In the genomic region with DNA sequence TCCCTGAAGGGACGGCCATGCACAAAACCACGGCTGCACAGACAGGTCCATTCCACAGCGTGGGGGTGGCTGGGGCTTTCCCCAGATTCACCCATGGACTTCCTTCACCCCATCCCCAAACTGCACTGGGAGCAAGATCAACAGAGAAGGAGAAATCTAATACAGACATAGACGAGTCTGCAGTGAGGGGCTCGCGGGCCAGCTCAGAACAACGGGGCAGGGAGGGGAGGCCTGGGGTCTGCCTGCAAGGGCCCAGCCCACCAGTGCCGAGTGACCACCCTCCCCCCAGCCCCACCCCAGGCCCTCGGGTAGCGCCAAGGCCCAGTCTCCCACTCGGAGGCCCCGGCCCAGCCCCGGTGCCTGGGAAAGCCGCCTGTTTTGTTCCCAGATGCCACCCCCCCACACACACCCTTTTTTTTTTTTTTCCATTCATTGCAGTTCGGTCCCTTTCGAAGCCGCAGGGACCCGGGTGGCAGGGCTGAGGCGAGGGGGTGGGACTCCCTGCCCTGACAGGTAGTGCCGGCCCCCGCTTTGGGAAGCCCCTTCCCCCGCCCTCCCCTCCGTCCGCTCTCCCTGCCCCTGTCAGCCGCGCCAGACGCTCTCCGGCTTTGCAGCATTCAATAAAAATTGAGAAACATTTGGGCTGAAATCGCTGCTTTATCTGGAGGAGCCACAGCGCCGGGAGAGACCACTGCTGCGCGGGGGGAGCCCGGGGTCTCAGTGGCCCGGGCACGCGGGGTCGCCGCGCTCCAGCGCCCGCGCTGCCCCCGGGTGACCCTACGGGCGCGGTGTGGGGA, we compare ENCODE assay signal across 8 cellular contexts. TPM values are rescaled to one million over a fixed set of nuclear protein-coding genes. Genes with fewer than 3 reads are reported as not detected.
DNase-seq lines count a peak whose midpoint lies in the region; ATAC-seq and TF ChIP-seq lines count a peak whose summit lies in the region.

No MANE protein-coding gene starts in this region.

- H2AFZ ChIP-seq in HCT116 (ENCODE audit: low read depth, low read length, poor library complexity, severe bottlenecking) = no peak overlapping the region

- peak overlapping the region; percentile 40 to 53 for H3K4me3 ChIP-seq in HCT116 (replicated peaks in 1 of 2; ENCODE audit: low read depth in 1 of 2, low read length in 2 of 2)
- peak overlapping the region; percentile 24 to 70 (median 54) for H3K4me3 ChIP-seq in Peyer's patch
- peak overlapping the region; percentile 60 for H3K4me3 ChIP-seq in brain microvascular endothelial cell (ENCODE audit: low read depth, low read length)
- H3K4me3 ChIP-seq in spleen = peak overlapping the region; percentile 7 to 70 (median 34)

- no peaks in the 10 kb centered on the region for H4K20me1 ChIP-seq in HCT116 (ENCODE audit: insufficient read depth)

- no peak for TF ChIP-seq RAD21 in HCT116 (IDR thresholded peaks at IDR 0.05; ENCODE audit: low read depth)

- DNase-seq in Ammon's horn (ENCODE audit: low spot score) (peak; percentile 65), HCT116 (ENCODE audit: low read depth, low spot score) (no peak), Peyer's patch (peak in 2 of 3 donors; percentile 62 to 71), brain microvascular endothelial cell (peak; percentile 57), immature natural killer cell (no peak), spleen (no peak)

- peak overlapping the region; percentile 83; the same call in 1 of the 2 replicates for H3K27ac ChIP-seq in HCT116 (ENCODE audit: low read depth, low read length)
- peak overlapping the region in 2 of 4 donors; percentile 31 to 61 for H3K27ac ChIP-seq in Peyer's patch
- no peak overlapping the region for H3K27ac ChIP-seq in brain microvascular endothelial cell
- peak overlapping the region in 4 of 8 donors; percentile 25 to 59 (median 37) for H3K27ac ChIP-seq in spleen

- H3K4me2 ChIP-seq in HCT116 (ENCODE audit: low read length) = peak overlapping the region; percentile 82

- RAD21 ChIA-PET in HCT116 (lab: Charles Lee; ENCODE audit: low non-redundant PET in 1 of 2, low total read pairs in 2 of 2, uncharacterized antibody in 2 of 2, unreplicated experiment in 2 of 2) = no interaction called here

- H3K4me1 ChIP-seq in HCT116 (ENCODE audit: control insufficient read depth in 1 of 2, insufficient read depth in 2 of 2, low read length in 2 of 2) = peaks cover 0 to 15% of the 10 kb centered on the region in 2 experiments; a peak in 3 of 4 replicates
- peaks cover 0 to 33% (median 8%) of the 10 kb centered on the region in 4 donors for H3K4me1 ChIP-seq in Peyer's patch
- peaks cover 0 to 45% (median 24%) of the 10 kb centered on the region in 6 donors for H3K4me1 ChIP-seq in spleen

- H3K36me3 ChIP-seq in HCT116 (ENCODE audit: control insufficient read depth in 1 of 2, insufficient read depth in 2 of 2, low read length in 2 of 2) (no peaks in the 10 kb centered on the region), Peyer's patch (no peaks in the 10 kb centered on the region), brain microvascular endothelial cell (replicated peaks) (no peaks in the 10 kb centered on the region), spleen (no peaks in the 10 kb centered on the region)

- no peaks in the 10 kb centered on the region for H3K79me2 ChIP-seq in HCT116 (ENCODE audit: insufficient read depth, low read length)

- H3K9ac ChIP-seq in HCT116 (ENCODE audit: low read length) = no peak overlapping the region

- ATAC-seq in HCT116 (peak; percentile 61), HG02885 (IDR thresholded peaks at IDR 0.05; ENCODE audit: poor library complexity, unreplicated experiment) (no peak), HG02970 (IDR thresholded peaks at IDR 0.05; ENCODE audit: low FRiP score, unreplicated experiment) (no peak)

- WGBS in spleen, 5 donors = 3 to 6% (median 4%) methylated on average over 29 to 47 of the region's 47 CpGs

- peaks cover 13 to 27% (median 17%) of the 10 kb centered on the region in 3 donors for H3K27me3 Mint-ChIP-seq in immature natural killer cell (ENCODE audit: low read depth in 3 of 3)

- no peaks in the 10 kb centered on the region for H3K9me3 ChIP-seq in HCT116 (ENCODE audit: control insufficient read depth in 1 of 2, insufficient read depth in 1 of 2, low read depth in 1 of 2, low read length in 2 of 2)
- H3K9me3 ChIP-seq in Peyer's patch = no peaks in the 10 kb centered on the region
- no peaks in the 10 kb centered on the region for H3K9me3 ChIP-seq in spleen

- POLR2A ChIA-PET in HCT116 (lab: Charles Lee) = no interaction called here

- H3K27me3 ChIP-seq in HCT116 (ENCODE audit: insufficient read depth, low read length) (no peaks in the 10 kb centered on the region), Peyer's patch (no peaks in the 10 kb centered on the region), brain microvascular endothelial cell (replicated peaks) (no peaks in the 10 kb centered on the region), spleen (replicated peaks in 1 of 7) (peaks cover 0 to 60% (median 25%) of the 10 kb centered on the region in 7 donors)

- H3K36me3 Mint-ChIP-seq in immature natural killer cell = no peaks in the 10 kb centered on the region

- TF ChIP-seq CTCF in HCT116 (IDR thresholded peaks at IDR 0.05 in 2 of 3, conservative IDR thresholded peaks at IDR 0.05 in 1 of 3; ENCODE audit: borderline replicate concordance in 1 of 3, insufficient read depth in 1 of 3, low read depth in 2 of 3, low read length in 2 of 3) = no peak
- TF ChIP-seq CTCF in Peyer's patch (IDR thresholded peaks at IDR 0.05) = no peak
- TF ChIP-seq CTCF in brain microvascular endothelial cell (IDR thresholded peaks at IDR 0.05; ENCODE audit: low read depth, low read length, missing control alignments) = no peak
- no peak for TF ChIP-seq CTCF in spleen (IDR thresholded peaks at IDR 0.05 in 8 of 11, conservative IDR thresholded peaks at IDR 0.05 in 3 of 11)

- peak overlapping the region; percentile 57 to 72 (median 66) for H3K4me3 Mint-ChIP-seq in immature natural killer cell

- no peak overlapping the region for H3K27ac Mint-ChIP-seq in immature natural killer cell

- no peaks in the 10 kb centered on the region for H3K9me2 ChIP-seq in HCT116 (ENCODE audit: insufficient read depth)

- CTCF ChIA-PET in HCT116 (lab: Charles Lee) = interaction anchor here (0.8 to 1.1 kb wide), 4 partner anchors 10 to 152 kb away, joined by 3 to 7 read pairs (median 3); no protein-coding TSS in a partner anchor

- H3K9me3 Mint-ChIP-seq in immature natural killer cell = no peaks in the 10 kb centered on the region

- intact Hi-C loops in HCT116 (cut with micrococcal nuclease) (no loop called here), spleen (cut with DNase I; ENCODE audit: low total_unique reads) (loop anchor here (10.0 kb wide), 2 partner anchors 175 to 225 kb away; no protein-coding TSS in a partner anchor)

- in situ Hi-C loops in brain microvascular endothelial cell (cut with HindIII; ENCODE audit: low pct_ligation_motif_present, low sequenced_read_pairs) = no loop called here

- peaks cover 0 to 7% of the 10 kb centered on the region in 2 donors for H3K4me1 Mint-ChIP-seq in immature natural killer cell

- TF ChIP-seq POLR2A in HCT116 (IDR thresholded peaks at IDR 0.05; ENCODE audit: borderline replicate concordance, extremely low read depth, insufficient read depth, insufficient read length) (peak; percentile 5), Peyer's patch (IDR thresholded peaks at IDR 0.05) (no peak), spleen (IDR thresholded peaks at IDR 0.05) (no peak)

- BruUV-seq in HCT116 (replicated peaks; lab: Mats Ljungman, UMichigan) = no TSS peak

TF ChIP-seq in HCT116, 20 proteins besides CTCF, POLR2A, EP300 and RAD21:
- TF ChIP-seq, protein P1, sequence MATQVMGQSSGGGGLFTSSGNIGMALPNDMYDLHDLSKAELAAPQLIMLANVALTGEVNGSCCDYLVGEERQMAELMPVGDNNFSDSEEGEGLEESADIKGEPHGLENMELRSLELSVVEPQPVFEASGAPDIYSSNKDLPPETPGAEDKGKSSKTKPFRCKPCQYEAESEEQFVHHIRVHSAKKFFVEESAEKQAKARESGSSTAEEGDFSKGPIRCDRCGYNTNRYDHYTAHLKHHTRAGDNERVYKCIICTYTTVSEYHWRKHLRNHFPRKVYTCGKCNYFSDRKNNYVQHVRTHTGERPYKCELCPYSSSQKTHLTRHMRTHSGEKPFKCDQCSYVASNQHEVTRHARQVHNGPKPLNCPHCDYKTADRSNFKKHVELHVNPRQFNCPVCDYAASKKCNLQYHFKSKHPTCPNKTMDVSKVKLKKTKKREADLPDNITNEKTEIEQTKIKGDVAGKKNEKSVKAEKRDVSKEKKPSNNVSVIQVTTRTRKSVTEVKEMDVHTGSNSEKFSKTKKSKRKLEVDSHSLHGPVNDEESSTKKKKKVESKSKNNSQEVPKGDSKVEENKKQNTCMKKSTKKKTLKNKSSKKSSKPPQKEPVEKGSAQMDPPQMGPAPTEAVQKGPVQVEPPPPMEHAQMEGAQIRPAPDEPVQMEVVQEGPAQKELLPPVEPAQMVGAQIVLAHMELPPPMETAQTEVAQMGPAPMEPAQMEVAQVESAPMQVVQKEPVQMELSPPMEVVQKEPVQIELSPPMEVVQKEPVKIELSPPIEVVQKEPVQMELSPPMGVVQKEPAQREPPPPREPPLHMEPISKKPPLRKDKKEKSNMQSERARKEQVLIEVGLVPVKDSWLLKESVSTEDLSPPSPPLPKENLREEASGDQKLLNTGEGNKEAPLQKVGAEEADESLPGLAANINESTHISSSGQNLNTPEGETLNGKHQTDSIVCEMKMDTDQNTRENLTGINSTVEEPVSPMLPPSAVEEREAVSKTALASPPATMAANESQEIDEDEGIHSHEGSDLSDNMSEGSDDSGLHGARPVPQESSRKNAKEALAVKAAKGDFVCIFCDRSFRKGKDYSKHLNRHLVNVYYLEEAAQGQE (IDR thresholded peaks at IDR 0.05; ENCODE audit: low read depth) = no peak

RNA-seq across cellular contexts. Expression of a gene that starts 0.6 kb away (rescaled TPM):
- 19.5 TPM for total RNA-seq in HCT116 (2021; ENCODE audit: unreplicated experiment)
- 19.4 and 22.0 TPM in 2 replicates for polyA plus RNA-seq in HCT116 (2012)
- 10 to 100 TPM; 24.5 to 71.0 (median 53.9) TPM for total RNA-seq in Peyer's patch
- polyA plus RNA-seq in immature natural killer cell = not detected
- 1 to 10 TPM; 2.5 to 9.3 (median 7.3) TPM for total RNA-seq in spleen
- polyA plus RNA-seq in spleen = 1 to 10 TPM in 2 of 3 donors, under 1 TPM in 1; 0.67 to 2.0 (median 1.3) TPM

RNA-seq across cellular contexts. Expression of a gene that starts 57.1 kb away (rescaled TPM):
- 0.32 TPM for total RNA-seq in HCT116 (2021; ENCODE audit: unreplicated experiment)
- not detected in 2 replicates for polyA plus RNA-seq in HCT116 (2012)
- total RNA-seq in Peyer's patch = 100 to 1,000 TPM in 2 of 4 donors, 10 to 100 TPM in 2; 54.3 to 107 (median 86.1) TPM
- not detected for polyA plus RNA-seq in immature natural killer cell
- 1,000 to 10,000 TPM; 1,098 to 3,817 (median 2,128) TPM for total RNA-seq in spleen
- polyA plus RNA-seq in spleen = 100 to 1,000 TPM; 225 to 496 (median 490) TPM

Comparison
In these comparisons a context has a peak if more than half of its experiments do, and no peak if none do; other contexts are left out.
1. DNase-seq: peak in Ammon's horn (single experiment), Peyer's patch (2 of 3) and brain microvascular endothelial cell (single experiment); none in HCT116 (single experiment), immature natural killer cell (0 of 3) and spleen (single experiment).
2. RNA of a gene that starts 57.1 kb away (total RNA-seq): 1,098 to 3,817 TPM in spleen and 54.3 to 107 TPM in Peyer's patch; 0.32 TPM in HCT116 (single experiment); every median in the first group is over 10 times any median in the second.
3. Peak in every context shown above with its lines, with median percentiles within 50 percentile points of each other: H3K4me3 ChIP-seq.